ENCODE assay signal across 18 cellular contexts in genomic region chr7:5838771-5839170, GRCh38. TPM values are rescaled to one million over a fixed set of nuclear protein-coding genes. Genes with fewer than 3 reads are reported as not detected.
"Had no signal": no experiment of that assay in that cellular context is flagged by ENCODE, and none has a peak within 500 bp of the region (broad histone marks: within the 10 kb centered on the region; RNA-seq: fewer than 3 reads in every experiment).

No MANE protein-coding gene starts in this region.

- DNase-seq: activated CD4-positive, alpha-beta T cell treated with anti-CD3 and anti-CD28 coated beads for 4 hours; activated CD8-positive, alpha-beta memory T cell treated with anti-CD3 and anti-CD28 coated beads for 24 hours; activated effector memory CD4-positive, alpha-beta T cell treated with anti-CD3 and anti-CD28 coated beads, Interleukin-2, amount 50 U/mL, for 16 hours; amniotic stem cell; left ventricle myocardium inferior; right cardiac atrium; small intestine; stimulated activated CD4-positive, alpha-beta T cell treated with anti-CD3 and anti-CD28 coated beads, Interleukin-4, amount 100 ng/mL, for 4 hours; stimulated activated naive CD8-positive, alpha-beta T cell treated with anti-CD3 and anti-CD28 coated beads, Interleukin-15, Interleukin-2, amounts not matched to agents 100 U/mL and 50 U/mL, for 24 hours; SW 1271; transverse colon had no signal

- H3K36me3 ChIP-seq: left ventricle myocardium inferior, prostate gland, SJSA1, transverse colon had no signal

- H3K27me3 Mint-ChIP-seq: natural killer cell treated with Interleukin-12 subunit alpha and Interleukin-12 subunit beta and Interleukin-15 and Interleukin-18, amount 100 ng/mL, for 72 hours had no signal

- H3K9me3 Mint-ChIP-seq: natural killer cell treated with Interleukin-12 subunit alpha and Interleukin-12 subunit beta and Interleukin-15 and Interleukin-18, amount 100 ng/mL, for 72 hours had no signal

- H3K27ac ChIP-seq: left ventricle myocardium inferior, prostate gland, SJSA1, transverse colon, VCaP had no signal

- H3K27me3 ChIP-seq: SJSA1, transverse colon had no signal

- ATAC-seq: natural killer cell treated with Interleukin-12 subunit alpha and Interleukin-12 subunit beta and Interleukin-15 and Interleukin-18, amount 100 ng/mL, for 72 hours; right cardiac atrium; stimulated activated naive CD8-positive, alpha-beta T cell treated with anti-CD3 and anti-CD28 coated beads, Interleukin-15, Interleukin-2, amounts not matched to agents 100 U/mL and 50 U/mL, for 24 hours had no signal

- H3K36me3 Mint-ChIP-seq: natural killer cell treated with Interleukin-12 subunit alpha and Interleukin-12 subunit beta and Interleukin-15 and Interleukin-18, amount 100 ng/mL, for 72 hours had no signal

- H3K4me1 ChIP-seq: left ventricle myocardium inferior, prostate gland, SJSA1, transverse colon had no signal

- H3K4me3 ChIP-seq: left ventricle myocardium inferior, prostate gland, SJSA1, transverse colon had no signal

- H3K4me3 Mint-ChIP-seq: natural killer cell treated with Interleukin-12 subunit alpha and Interleukin-12 subunit beta and Interleukin-15 and Interleukin-18, amount 100 ng/mL, for 72 hours had no signal

- H3K27ac Mint-ChIP-seq: natural killer cell treated with Interleukin-12 subunit alpha and Interleukin-12 subunit beta and Interleukin-15 and Interleukin-18, amount 100 ng/mL, for 72 hours had no signal

- H3K9me3 ChIP-seq: left ventricle myocardium inferior, prostate gland, SJSA1, transverse colon had no signal

RNA-seq across cellular contexts. Expression of gene OCM, which starts 41.8 kb away (rescaled TPM):
- total RNA-seq: cardiac septum; left ventricle myocardium inferior; mucosa of gallbladder; natural killer cell treated with Interleukin-12 subunit alpha and Interleukin-12 subunit beta and Interleukin-15 and Interleukin-18, amount 100 ng/mL, for 72 hours; osteoblast; prostate gland; right cardiac atrium; SJSA1; transverse colon had no signal
- polyA plus RNA-seq: right cardiac atrium had no signal
